Comparison of ENCODE assay signal across 14 cellular contexts in the genomic region with DNA sequence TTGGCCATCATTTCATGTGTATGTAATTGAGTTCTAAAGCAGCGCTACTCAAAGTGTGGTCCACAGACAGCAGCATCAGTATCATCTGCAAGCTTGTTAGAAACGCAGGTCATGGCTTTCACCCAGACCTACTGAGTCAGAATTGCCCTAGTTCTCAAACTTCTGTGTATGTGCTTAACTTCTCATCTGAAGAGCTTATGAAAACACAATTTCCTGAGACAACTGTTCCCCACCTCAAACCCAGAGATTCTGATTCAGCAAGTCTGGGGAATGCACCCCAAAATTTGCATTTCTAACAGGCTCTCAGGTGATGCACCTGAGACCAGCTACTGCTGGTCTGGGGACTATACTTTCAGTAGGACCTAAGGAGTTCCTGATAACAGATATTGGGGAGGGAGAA. TPM values are rescaled to one million over a fixed set of nuclear protein-coding genes. Genes with fewer than 3 reads are reported as not detected.
"Had no signal": no experiment of that assay in that cellular context is flagged by ENCODE, and none has a peak within 500 bp of the region (broad histone marks: within the 10 kb centered on the region; RNA-seq: fewer than 3 reads in every experiment).

No MANE protein-coding gene starts in this region.

- H3K27ac ChIP-seq: adrenal gland, sigmoid colon, SK-N-MC, stomach had no signal

- H3K27ac Mint-ChIP-seq: T-cell, WTC11 had no signal

- H3K4me3 ChIP-seq: adrenal gland, sigmoid colon, SK-N-MC, stomach had no signal

- H3K4me3 Mint-ChIP-seq: T-cell, WTC11 had no signal

- H3K9me3 ChIP-seq: adrenal gland had no signal

- DNase-seq: activated naive CD4-positive, alpha-beta T cell; adrenal gland; cortex of kidney; effector memory CD4-positive, alpha-beta T cell; hippocampal formation; kidney glomerular epithelial cell; mesendoderm; sigmoid colon; stomach; T-cell had no signal

- H3K36me3 Mint-ChIP-seq: T-cell, WTC11 had no signal

- H3K27me3 ChIP-seq: adrenal gland had no signal

- H3K9me3 Mint-ChIP-seq: T-cell had no signal

- ATAC-seq: T-cell, WTC11 had no signal

- H3K36me3 ChIP-seq: adrenal gland, sigmoid colon, stomach had no signal

RNA-seq across cellular contexts. Expression of a gene that starts 29.1 kb away (rescaled TPM):
- total RNA-seq: cardiac septum, osteocyte, WTC11 had no signal
